In genomic region chr17:39208136-39208535, GRCh38 we compare ENCODE assay signal across 14 cellular contexts. TPM values are rescaled to one million over a fixed set of nuclear protein-coding genes. Genes with fewer than 3 reads are reported as not detected.
DNase-seq lines count a peak whose midpoint lies in the region; ATAC-seq lines count a peak whose summit lies in the region.
"Had no signal": no experiment of that assay in that cellular context is flagged by ENCODE, and none has a peak within 500 bp of the region (broad histone marks: within the 10 kb centered on the region; RNA-seq: fewer than 3 reads in every experiment).

No MANE protein-coding gene starts in this region.

- no peak overlapping the region for H3K9ac ChIP-seq in skeletal muscle satellite cell (ENCODE audit: low read depth, low read length)

- H3K36me3 Mint-ChIP-seq in dendritic cell treated with granulocyte-macrophage colony-stimulating factor and Interleukin-4, amounts not matched to agents 40 ng/mL and 50 ng/mL, for 4 days (ENCODE audit: low read depth), result peaks cover 21% of the 10 kb centered on the region

- no peak overlapping the region for H3K4me3 ChIP-seq in skeletal muscle satellite cell (ENCODE audit: low read length)
- H3K4me3 ChIP-seq in aorta (ENCODE audit: low read length in 2 of 2), result no peak overlapping the region
- H3K4me3 ChIP-seq: colonic mucosa had no signal

- H3K27ac Mint-ChIP-seq in dendritic cell treated with granulocyte-macrophage colony-stimulating factor and Interleukin-4, amounts not matched to agents 40 ng/mL and 50 ng/mL, for 4 days, result peak overlapping the region; percentile 79

- H3K27me3 ChIP-seq in skeletal muscle satellite cell (ENCODE audit: control insufficient read depth, insufficient read depth, low read length) (no peaks in the 10 kb centered on the region), aorta (ENCODE audit: control insufficient read depth in 1 of 2, insufficient read depth in 2 of 2, low read length in 1 of 2) (no peaks in the 10 kb centered on the region)
- H3K27me3 ChIP-seq: colonic mucosa had no signal

- H3K4me1 ChIP-seq in skeletal muscle satellite cell (ENCODE audit: control insufficient read depth, insufficient read depth, low read length) (peaks cover 40% of the 10 kb centered on the region), aorta (ENCODE audit: control insufficient read depth in 1 of 2, insufficient read depth in 2 of 2, low read length in 2 of 2) (no peaks in the 10 kb centered on the region)

- peaks cover 45% of the 10 kb centered on the region for H3K4me1 Mint-ChIP-seq in dendritic cell treated with granulocyte-macrophage colony-stimulating factor and Interleukin-4, amounts not matched to agents 40 ng/mL and 50 ng/mL, for 4 days (ENCODE audit: low read depth)

- H3K36me3 ChIP-seq in skeletal muscle satellite cell (ENCODE audit: insufficient read depth, low read length) (peaks cover 21% of the 10 kb centered on the region), aorta (ENCODE audit: control insufficient read depth in 1 of 2, insufficient read depth in 2 of 2, low read length in 1 of 2) (peaks cover 0 to 3% of the 10 kb centered on the region in 2 donors)

- H3K9me3 Mint-ChIP-seq in dendritic cell treated with granulocyte-macrophage colony-stimulating factor and Interleukin-4, amounts not matched to agents 40 ng/mL and 50 ng/mL, for 4 days, result no peaks in the 10 kb centered on the region
- H3K9me3 Mint-ChIP-seq: neural crest cell had no signal

- H3K27me3 Mint-ChIP-seq in dendritic cell treated with granulocyte-macrophage colony-stimulating factor and Interleukin-4, amounts not matched to agents 40 ng/mL and 50 ng/mL, for 4 days, result peaks cover 26% of the 10 kb centered on the region

- no peaks in the 10 kb centered on the region for H3K9me3 ChIP-seq in skeletal muscle satellite cell (replicated peaks; ENCODE audit: low read length)
- H3K9me3 ChIP-seq in aorta (ENCODE audit: control insufficient read depth, low read length), result no peaks in the 10 kb centered on the region
- H3K9me3 ChIP-seq: colonic mucosa had no signal

- H3K27ac ChIP-seq in aorta (ENCODE audit: low read depth in 1 of 2, low read length in 2 of 2), result no peak overlapping the region
- H3K27ac ChIP-seq: 22Rv1, colonic mucosa had no signal

- WGBS in aorta, 2 donors, result 62 to 65% methylated on average over 7 of the region's 7 CpGs

- DNase-seq in DMS 273 (lab: John Stamatoyannopoulos, UW; ENCODE audit: unreplicated experiment) (peak; percentile 61), DMS 273 treated with DMSO at 0.1 percent for 48 hours (lab: John Stamatoyannopoulos, UW) (no peak), NCI-H2171 treated with DMSO at 0.1 percent for 48 hours (lab: John Stamatoyannopoulos, UW) (peak; percentile 66), aorta (no peak), NCI-H2107 treated with DMSO at 0.1 percent for 48 hours (lab: John Stamatoyannopoulos, UW; ENCODE audit: unreplicated experiment) (no peak)
- DNase-seq in activated effector memory CD4-positive, alpha-beta T cell treated with anti-CD3 and anti-CD28 coated beads, Interleukin-2, amount 50 U/mL, for 16 hours, result no peak
- DNase-seq: islet precursor cell had no signal

- H3K4me2 ChIP-seq in skeletal muscle satellite cell (ENCODE audit: low read length), result peak overlapping the region; percentile 24

- H3K4me3 Mint-ChIP-seq in dendritic cell treated with granulocyte-macrophage colony-stimulating factor and Interleukin-4, amounts not matched to agents 40 ng/mL and 50 ng/mL, for 4 days, result no peak overlapping the region

- no peak for ATAC-seq in aorta (ENCODE audit: low FRiP score)

- intact Hi-C loops in dendritic cell treated with granulocyte-macrophage colony-stimulating factor and Interleukin-4, amounts not matched to agents 40 ng/mL and 50 ng/mL, for 4 days (cut with micrococcal nuclease), result no loop called here
- intact Hi-C loops in aorta (cut with DNase I), result no loop called here

RNA-seq across cellular contexts. Expression of gene RPL19, which starts 8.1 kb away (rescaled TPM):
- 2,094 and 2,393 TPM in 2 replicates for total RNA-seq in skeletal muscle satellite cell (2012; rRNA removed)
- total RNA-seq in aorta, result 1,000 to 10,000 TPM; 1,206 to 1,264 TPM
- 1,000 to 10,000 TPM; 2,950 to 3,759 TPM for polyA plus RNA-seq in aorta

RNA-seq across cellular contexts. Expression of gene CACNB1, which starts 10.7 kb away (rescaled TPM):
- total RNA-seq in skeletal muscle satellite cell (2012; rRNA removed), result 4.6 and 5.9 TPM in 2 replicates
- 10 to 100 TPM; 29.6 to 31.6 TPM for total RNA-seq in aorta
- 10 to 100 TPM in 1 of 2 donors, 1 to 10 TPM in 1; 1.9 to 50.6 TPM for polyA plus RNA-seq in aorta

RNA-seq across cellular contexts. Expression of gene STAC2, which starts 17.6 kb away (rescaled TPM):
- total RNA-seq in skeletal muscle satellite cell (2012; rRNA removed), result under 0.01 TPM in 2 replicates
- 10 to 100 TPM; 29.2 to 53.3 TPM for total RNA-seq in aorta
- 1 to 10 TPM; 2.0 to 4.7 TPM for polyA plus RNA-seq in aorta
- total RNA-seq: fibroblast of villous mesenchyme had no signal

RNA-seq across cellular contexts. Expression of gene ARL5C, which starts 42.2 kb away (rescaled TPM):
- total RNA-seq in skeletal muscle satellite cell (2012; rRNA removed), result not detected in 2 replicates
- under 1 TPM in 1 of 2 donors, not detected in 1; 0.54 TPM for total RNA-seq in aorta
- not detected for polyA plus RNA-seq in aorta
- total RNA-seq: colonic mucosa, Daoy, fibroblast of villous mesenchyme, neural crest cell had no signal

RNA-seq across cellular contexts. Expression of gene PLXDC1, which starts 56.7 kb away (rescaled TPM):
- 0.22 and 0.25 TPM in 2 replicates for total RNA-seq in skeletal muscle satellite cell (2012; rRNA removed)
- total RNA-seq in aorta, result 10 to 100 TPM in 1 of 2 donors, 1 to 10 TPM in 1; 7.2 to 39.1 TPM
- polyA plus RNA-seq in aorta, result 1 to 10 TPM; 1.7 to 2.5 TPM

Comparison
In these comparisons a context has a peak if more than half of its experiments do, and no peak if none do; other contexts are left out.
1. DNase-seq: peak in DMS 273 (single experiment) and NCI-H2171 treated with DMSO at 0.1 percent for 48 hours (single experiment); none in DMS 273 treated with DMSO at 0.1 percent for 48 hours (single experiment), aorta (0 of 2), activated effector memory CD4-positive, alpha-beta T cell treated with anti-CD3 and anti-CD28 coated beads, Interleukin-2, amount 50 U/mL, for 16 hours (single experiment) and NCI-H2107 treated with DMSO at 0.1 percent for 48 hours (single experiment).